8 cellular contexts compared by ENCODE assay signal in the genomic region with DNA sequence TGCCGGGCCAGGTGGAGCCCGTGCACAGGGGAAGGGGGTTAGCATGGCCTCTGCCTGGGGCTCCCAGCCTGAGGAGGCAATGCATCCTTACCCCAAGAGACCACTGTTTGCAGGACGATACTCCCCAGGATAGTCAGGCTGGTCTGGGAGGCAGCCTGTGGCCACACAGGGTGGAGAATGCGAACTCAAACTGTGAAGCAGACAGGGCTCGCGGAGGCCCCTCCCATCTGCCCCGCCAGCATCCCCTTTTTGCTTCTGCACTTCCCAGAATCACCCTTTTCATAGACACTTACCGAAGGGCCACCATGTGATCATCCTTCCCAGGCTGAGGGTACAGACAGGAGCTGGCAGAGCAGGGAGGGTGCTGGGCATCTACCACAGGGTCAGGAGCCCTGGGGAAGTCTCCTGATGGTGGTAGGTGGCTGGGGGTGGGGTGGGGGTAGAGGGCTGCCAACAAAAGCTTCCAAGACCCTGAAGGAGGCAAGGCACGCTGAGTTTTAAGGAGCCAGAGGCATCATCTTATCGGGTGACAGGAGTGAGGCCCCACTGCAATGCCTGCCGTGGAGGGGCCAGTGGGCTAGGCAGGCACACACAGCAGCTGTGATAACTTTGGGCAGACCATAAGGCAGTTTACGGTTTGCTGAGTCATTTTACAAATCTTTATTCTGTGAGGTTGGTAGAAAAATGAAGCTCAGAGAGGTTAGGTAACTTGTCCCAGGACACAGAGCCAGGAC. TPM values are rescaled to one million over a fixed set of nuclear protein-coding genes. Genes with fewer than 3 reads are reported as not detected.
DNase-seq lines count a peak whose midpoint lies in the region; ATAC-seq and TF ChIP-seq lines count a peak whose summit lies in the region.

No MANE protein-coding gene starts in this region.

- H3K4me3 ChIP-seq in testis (peak overlapping the region in 1 of 2 donors; percentile 46), A673 (ENCODE audit: low read depth, low read length, poor library complexity, severe bottlenecking) (no peak overlapping the region)

- CTCF ChIA-PET in activated B cell treated with CpG ODN at 0.5 μM for 24 hours (lab: Charles Lee), result interaction anchor here (0.9 to 9.2 kb wide), 11 partner anchors 10 to 214 kb away, joined by 3 to 199 read pairs (median 10); a partner anchor contains a TSS
- CTCF ChIA-PET in A673 (lab: Charles Lee), result no interaction called here

- in situ Hi-C loops in ACHN (cut with HindIII; ENCODE audit: low pct_ligation_motif_present, low pct_unique_long_range_greater_than_20kb, low sequenced_read_pairs), result no loop called here

- ATAC-seq in activated B cell treated with CpG ODN at 0.5 μM for 24 hours (ENCODE audit: low read depth), result peak; percentile 45

- POLR2A ChIA-PET in activated B cell treated with CpG ODN at 0.5 μM for 24 hours (lab: Charles Lee), result interaction anchor here (1.1 to 31.2 kb wide), 4 partner anchors 38 to 64 kb away, joined by 3 to 1942 read pairs (median 629); a partner anchor contains a TSS
- POLR2A ChIA-PET in A673 (lab: Charles Lee; ENCODE audit: low non-redundant PET), result no interaction called here

- peaks cover 67% of the 10 kb centered on the region for H3K4me1 Mint-ChIP-seq in activated naive CD4-positive, alpha-beta T cell treated with anti-CD3 and anti-CD28 coated beads, Interleukin-2, amount 50 U/mL, for 24 hours
- peaks cover 80% of the 10 kb centered on the region for H3K4me1 Mint-ChIP-seq in activated B cell treated with CpG ODN at 0.5 μM for 24 hours

- H3K27me3 Mint-ChIP-seq in activated naive CD4-positive, alpha-beta T cell treated with anti-CD3 and anti-CD28 coated beads, Interleukin-2, amount 50 U/mL, for 24 hours, result no peaks in the 10 kb centered on the region
- no peaks in the 10 kb centered on the region for H3K27me3 Mint-ChIP-seq in activated B cell treated with CpG ODN at 0.5 μM for 24 hours

- 61 to 71% methylated on average over 9 to 12 of the region's 12 CpGs for WGBS in testis, 2 donors

- H3K36me3 ChIP-seq in testis (ENCODE audit: low read depth, missing control alignments), result no peaks in the 10 kb centered on the region
- H3K36me3 ChIP-seq in A673 (ENCODE audit: insufficient read depth, low read length, poor library complexity, severe bottlenecking), result no peaks in the 10 kb centered on the region

- H3K4me1 ChIP-seq in testis (peaks cover 51% of the 10 kb centered on the region), A673 (ENCODE audit: insufficient read depth, low read length, poor library complexity, severe bottlenecking) (peaks cover 27% of the 10 kb centered on the region)

- H3K27me3 ChIP-seq in layer of hippocampus (ENCODE audit: control insufficient read depth, insufficient read depth, low read length), result no peaks in the 10 kb centered on the region
- H3K27me3 ChIP-seq in testis, result no peaks in the 10 kb centered on the region
- no peaks in the 10 kb centered on the region for H3K27me3 ChIP-seq in A673 (replicated peaks; ENCODE audit: insufficient read depth, low read depth, low read length, poor library complexity)

- H3K9me3 ChIP-seq in testis (no peaks in the 10 kb centered on the region), A673 (ENCODE audit: low read depth, low read length, poor library complexity, severe bottlenecking) (no peaks in the 10 kb centered on the region)

- no peak for DNase-seq in activated naive CD4-positive, alpha-beta T cell treated with anti-CD3 and anti-CD28 coated beads, Interleukin-2, amount 50 U/mL, for 16 hours
- DNase-seq in activated B cell treated with CpG ODN at 0.5 μM for 24 hours (peak; percentile 58), testis (no peak), ACHN (no peak), A673 (ENCODE audit: low spot score) (no peak), iPS-NIHi7 (ENCODE audit: extremely low spot score) (no peak)

- H3K36me3 Mint-ChIP-seq in activated naive CD4-positive, alpha-beta T cell treated with anti-CD3 and anti-CD28 coated beads, Interleukin-2, amount 50 U/mL, for 24 hours, result no peaks in the 10 kb centered on the region
- H3K36me3 Mint-ChIP-seq in activated B cell treated with CpG ODN at 0.5 μM for 24 hours (ENCODE audit: low read depth), result no peaks in the 10 kb centered on the region

- H3K4me3 Mint-ChIP-seq in activated naive CD4-positive, alpha-beta T cell treated with anti-CD3 and anti-CD28 coated beads, Interleukin-2, amount 50 U/mL, for 24 hours, result peak overlapping the region; percentile 78
- peak overlapping the region; percentile 87 for H3K4me3 Mint-ChIP-seq in activated B cell treated with CpG ODN at 0.5 μM for 24 hours

- TF ChIP-seq CTCF in activated B cell treated with CpG ODN at 0.5 μM for 24 hours (IDR thresholded peaks at IDR 0.05), result no peak
- TF ChIP-seq CTCF in testis (IDR thresholded peaks at IDR 0.05), result no peak
- no peak for TF ChIP-seq CTCF in A673 (conservative IDR thresholded peaks at IDR 0.05; ENCODE audit: low read depth, low read length)

- no peak for TF ChIP-seq POLR2A in testis (IDR thresholded peaks at IDR 0.05)

- intact Hi-C loops in activated B cell treated with CpG ODN at 0.5 μM for 24 hours (cut with micrococcal nuclease) (loop anchor here (1.0 to 5.0 kb wide), 6 partner anchors 8 to 108 kb away; a partner anchor contains a TSS), testis (cut with DNase I; ENCODE audit: low total_unique reads) (loop anchor here (5.0 to 10.0 kb wide), 3 partner anchors 53 to 211 kb away; no protein-coding TSS in a partner anchor), A673 (cut with micrococcal nuclease; ENCODE audit: unreplicated experiment) (loop anchor here (1.0 to 5.0 kb wide), 3 partner anchors 64 to 428 kb away; no protein-coding TSS in a partner anchor)

- no peaks in the 10 kb centered on the region for H3K9me3 Mint-ChIP-seq in activated naive CD4-positive, alpha-beta T cell treated with anti-CD3 and anti-CD28 coated beads, Interleukin-2, amount 50 U/mL, for 24 hours
- no peaks in the 10 kb centered on the region for H3K9me3 Mint-ChIP-seq in activated B cell treated with CpG ODN at 0.5 μM for 24 hours

- H3K27ac Mint-ChIP-seq in activated naive CD4-positive, alpha-beta T cell treated with anti-CD3 and anti-CD28 coated beads, Interleukin-2, amount 50 U/mL, for 24 hours, result peak overlapping the region; percentile 80
- peak overlapping the region; percentile 93 for H3K27ac Mint-ChIP-seq in activated B cell treated with CpG ODN at 0.5 μM for 24 hours

- H3K27ac ChIP-seq in layer of hippocampus (ENCODE audit: low read depth, low read length) (peak overlapping the region; percentile 91), testis (peak overlapping the region; percentile 78 to 83), A673 (ENCODE audit: low read depth, low read length, poor library complexity, severe bottlenecking) (no peak overlapping the region)

- no TSS peak for BruUV-seq in A673 (replicated peaks; lab: Mats Ljungman, UMichigan)

RNA-seq across cellular contexts. Expression of a gene that starts 31.3 kb away (rescaled TPM):
- total RNA-seq in activated B cell treated with CpG ODN at 0.5 μM for 24 hours, result 419 and 448 TPM in 2 replicates
- 10 to 100 TPM; 14.5 to 23.8 TPM for total RNA-seq in testis
- 25.4 TPM for polyA plus RNA-seq in testis (ENCODE audit: insufficient read depth, low read depth, low replicate concordance)
- 8.5 and 9.3 TPM in 2 replicates for total RNA-seq in A673 (2021)

RNA-seq across cellular contexts. Expression of a gene that starts 44.6 kb away (rescaled TPM):
- total RNA-seq in activated B cell treated with CpG ODN at 0.5 μM for 24 hours, result 6.5 and 6.6 TPM in 2 replicates
- total RNA-seq in testis, result under 1 TPM; 0.08 to 0.62 TPM
- polyA plus RNA-seq in testis (ENCODE audit: insufficient read depth, low read depth, low replicate concordance), result 9.9 TPM
- total RNA-seq in A673 (2021), result not detected in 2 replicates

Comparison
In these comparisons a context has a peak if more than half of its experiments do, and no peak if none do; other contexts are left out.
1. RNA of a gene that starts 31.3 kb away (total RNA-seq): 419 to 448 TPM in activated B cell treated with CpG ODN at 0.5 μM for 24 hours; 14.5 to 23.8 TPM in testis and 8.5 to 9.3 TPM in A673; every median in the first group is over 10 times any median in the second.